Comparison of ENCODE assay signal across 8 cellular contexts in the genomic region with DNA sequence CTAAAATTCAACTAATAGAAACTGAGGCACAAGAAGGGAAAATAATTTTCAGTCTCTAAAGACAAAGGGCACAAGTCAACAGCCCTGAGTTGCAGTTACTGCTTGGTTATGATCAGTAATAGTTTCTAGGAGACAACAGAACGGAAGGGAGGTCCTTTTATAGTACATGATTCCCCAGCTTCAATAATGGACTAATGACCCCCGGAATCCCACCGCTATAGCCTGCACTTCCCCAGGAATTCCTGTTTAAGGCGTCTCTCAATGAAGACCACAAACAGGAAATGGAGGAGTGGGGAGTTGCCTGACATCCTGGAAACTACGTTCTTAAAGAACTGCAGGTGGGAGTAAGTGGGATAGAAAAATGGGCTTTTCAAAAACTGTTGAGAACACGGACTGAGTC.
A peak's percentile ranks its signal among the peaks of the same experiment; 100 is the strongest.
DNase-seq lines count a peak whose midpoint lies in the region; ATAC-seq and TF ChIP-seq lines count a peak whose summit lies in the region.

No MANE protein-coding gene starts in this region.

- peaks cover 33 to 34% of the 10 kb centered on the region in 2 experiments for H3K4me1 Mint-ChIP-seq in H9

- TF ChIP-seq CTCF in H9 (conservative IDR thresholded peaks at IDR 0.05) (peak; percentile 1; the same call in 1 of the 3 replicates), left ventricle myocardium inferior (IDR thresholded peaks at IDR 0.05; ENCODE audit: borderline replicate concordance) (no peak), GM13976 (IDR thresholded peaks at IDR 0.05; ENCODE audit: borderline replicate concordance, control extremely low read depth, extremely low read depth, insufficient read depth, missing control alignments) (no peak)

- DNase-seq in H9: peak; percentile 32
- peak; percentile 18 for DNase-seq in UCSD-AML1 (lab: John Stamatoyannopoulos, UW; ENCODE audit: unreplicated experiment)
- no peak for DNase-seq in left ventricle myocardium inferior
- no peak for DNase-seq in activated CD4-positive, alpha-beta T cell treated with anti-CD3 and anti-CD28 coated beads, Interleukin-2, amount 50 U/mL, for 48 hours
- DNase-seq in GM13976 (ENCODE audit: low spot score): no peak
- no peak for DNase-seq in retina

- no peak overlapping the region for H3K56ac ChIP-seq in H9 (ENCODE audit: insufficient read length, low read depth, low read length)

- no peak overlapping the region for H2BK120ac ChIP-seq in H9 (ENCODE audit: low read depth, low read length, poor library complexity, severe bottlenecking)

- no peak overlapping the region for H3K4ac ChIP-seq in H9 (ENCODE audit: low read depth, low read length)

- H3K23ac ChIP-seq in H9 (ENCODE audit: insufficient read length, low read depth, low read length): no peak overlapping the region

- ATAC-seq in GM21390 (IDR thresholded peaks at IDR 0.05; ENCODE audit: unreplicated experiment): no peak

- H3K79me2 ChIP-seq in H9 (ENCODE audit: insufficient read depth, low read length): no peaks in the 10 kb centered on the region

- H2BK15ac ChIP-seq in H9 (ENCODE audit: low read depth, low read length): no peak overlapping the region

- H3K27ac ChIP-seq in H9 (ENCODE audit: insufficient read length, low read depth, low read length) (peak overlapping the region; percentile 5), left ventricle myocardium inferior (replicated peaks) (peak overlapping the region; percentile 94), stomach smooth muscle (ENCODE audit: low read length) (peak overlapping the region; percentile 77)

- WGBS in H9 (ENCODE audit: extremely low coverage, insufficient read length, low lambda C conversion rate): no CpG with 5 or more reads among the region's 6 CpGs

- peaks cover 6% of the 10 kb centered on the region; the same call in 1 of the 2 replicates for H3K4me1 ChIP-seq in H9 (ENCODE audit: insufficient read depth, low read length)
- peaks cover 42% of the 10 kb centered on the region for H3K4me1 ChIP-seq in left ventricle myocardium inferior
- no peaks in the 10 kb centered on the region for H3K4me1 ChIP-seq in stomach smooth muscle (ENCODE audit: control insufficient read depth, insufficient read depth, low read length)

- no peak overlapping the region for H3K18ac ChIP-seq in H9 (ENCODE audit: insufficient read length, low read depth, low read length)

- no peaks in the 10 kb centered on the region for H3K79me1 ChIP-seq in H9 (ENCODE audit: insufficient read depth, low read depth, low read length, poor library complexity, severe bottlenecking)

- H3K23me2 ChIP-seq in H9 (ENCODE audit: insufficient read length, low read depth, low read length, poor library complexity, severe bottlenecking): peaks cover 3% of the 10 kb centered on the region

- no peaks in the 10 kb centered on the region for H3K27me3 Mint-ChIP-seq in H9 (ENCODE audit: low read depth)

- H3K4me3 Mint-ChIP-seq in H9: peak overlapping the region; percentile 21 to 33; a peak in 4 of 5 replicates

- in situ Hi-C loops in GM13976 (cut with MboI; ENCODE audit: low sequenced_read_pairs, unreplicated experiment): loop anchor here (5.0 kb wide), 1 partner anchor 136 kb away; the partner anchor contains the start of gene PCDHGA11

- no peak overlapping the region for H2BK5ac ChIP-seq in H9 (ENCODE audit: insufficient read length, low read length)

- no peaks in the 10 kb centered on the region; a peak in 1 of 5 replicates for H3K9me3 Mint-ChIP-seq in H9

- H4K8ac ChIP-seq in H9 (replicated peaks; ENCODE audit: insufficient read length, low read depth, low read length): no peak overlapping the region

- H3K36me3 ChIP-seq in left ventricle myocardium inferior (peaks cover 10% of the 10 kb centered on the region), stomach smooth muscle (ENCODE audit: control insufficient read depth in 2 of 2, insufficient read depth in 2 of 2, low read length in 2 of 2) (no peaks in the 10 kb centered on the region)

- H3K4me2 ChIP-seq in H9 (ENCODE audit: insufficient read depth, insufficient read length, low read length): peak overlapping the region; percentile 5

- peaks cover 15 to 27% (median 17%) of the 10 kb centered on the region in 3 experiments; a peak in 5 of 7 replicates for H3K36me3 Mint-ChIP-seq in H9 (ENCODE audit: insufficient read depth in 1 of 3, low read depth in 3 of 3)

- H3K27ac Mint-ChIP-seq in H9: peak overlapping the region; percentile 99

- H2AK5ac ChIP-seq in H9 (ENCODE audit: insufficient read length, low read length): no peak overlapping the region

- intact Hi-C loops in left ventricle myocardium inferior (cut with micrococcal nuclease): loop anchor here (10.0 kb wide), 1 partner anchor 143 kb away; the partner anchor contains the start of genes PCDHGA10 and PCDHGB7

- H3K4me3 ChIP-seq in left ventricle myocardium inferior: peak overlapping the region; percentile 49
- H3K4me3 ChIP-seq in stomach smooth muscle (ENCODE audit: low read length in 2 of 2): peak overlapping the region; percentile 14 to 52

- H3K9me3 ChIP-seq in H9 (ENCODE audit: control insufficient read depth, low read depth, low read length) (no peaks in the 10 kb centered on the region), left ventricle myocardium inferior (replicated peaks) (no peaks in the 10 kb centered on the region), stomach smooth muscle (ENCODE audit: control insufficient read depth in 2 of 2, low read length in 2 of 2) (no peaks in the 10 kb centered on the region)

- H4K5ac ChIP-seq in H9 (ENCODE audit: insufficient read length, low read depth, low read length): no peak overlapping the region

- H4K20me1 ChIP-seq in H9 (ENCODE audit: control insufficient read depth, insufficient read depth, insufficient read length): no peaks in the 10 kb centered on the region

- no peak overlapping the region for H2BK12ac ChIP-seq in H9 (ENCODE audit: insufficient read length, low read depth, low read length)

- no peak overlapping the region for H3T11ph ChIP-seq in H9 (ENCODE audit: low read length)

- H3K9ac ChIP-seq in H9 (ENCODE audit: extremely low read depth, insufficient read length, low read length): no peak overlapping the region
- peak overlapping the region; percentile 8 to 22 for H3K9ac ChIP-seq in stomach smooth muscle (ENCODE audit: low read length in 2 of 2)

- no peak overlapping the region for H4K91ac ChIP-seq in H9 (ENCODE audit: insufficient read length, low read depth, low read length)

- H3K14ac ChIP-seq in H9 (ENCODE audit: insufficient read depth, low read length): no peak overlapping the region

- H2BK20ac ChIP-seq in H9 (ENCODE audit: low read depth, low read length, poor library complexity, severe bottlenecking): no peak overlapping the region

- H2AFZ ChIP-seq in H9 (ENCODE audit: low read length): no peak overlapping the region

- H3K27me3 ChIP-seq in H9 (ENCODE audit: insufficient read depth, low read length) (no peaks in the 10 kb centered on the region), left ventricle myocardium inferior (ENCODE audit: low read depth) (no peaks in the 10 kb centered on the region), stomach smooth muscle (ENCODE audit: control insufficient read depth in 1 of 2, insufficient read depth in 2 of 2, low read length in 2 of 2) (no peaks in the 10 kb centered on the region)

Comparison
In these comparisons a context has a peak if more than half of its experiments do, and no peak if none do; other contexts are left out.
1. DNase-seq: peak in H9 (single experiment) and UCSD-AML1 (single experiment); none in left ventricle myocardium inferior (single experiment), activated CD4-positive, alpha-beta T cell treated with anti-CD3 and anti-CD28 coated beads, Interleukin-2, amount 50 U/mL, for 48 hours (0 of 2), GM13976 (single experiment) and retina (single experiment).
2. H3K27ac ChIP-seq: peak in every context shown above with its lines; median percentile 94 in left ventricle myocardium inferior; 77 in stomach smooth muscle; 5 in H9.